Comparison of ENCODE assay signal across 16 cellular contexts in genomic region chr9:74772126-74772525, GRCh38.
A peak's percentile ranks its signal among the peaks of the same experiment; 100 is the strongest.
DNase-seq lines count a peak whose midpoint lies in the region; ATAC-seq, FAIRE-seq and TF ChIP-seq lines count a peak whose summit lies in the region.
"Had no signal": no experiment of that assay in that cellular context is flagged by ENCODE, and none has a peak within 500 bp of the region (broad histone marks: within the 10 kb centered on the region; RNA-seq: fewer than 3 reads in every experiment).

No MANE protein-coding gene starts in this region.

- no peaks in the 10 kb centered on the region for H3K9me3 ChIP-seq in left lung
- H3K9me3 ChIP-seq in small intestine (ENCODE audit: control insufficient read depth, low read depth): no peaks in the 10 kb centered on the region
- H3K9me3 ChIP-seq: lower lobe of right lung had no signal

- no peaks in the 10 kb centered on the region for H3K4me1 ChIP-seq in left lung
- no peaks in the 10 kb centered on the region for H3K4me1 ChIP-seq in small intestine (ENCODE audit: control insufficient read depth in 2 of 2, insufficient read depth in 1 of 2, low read depth in 1 of 2, low read length in 1 of 2)
- H3K4me1 ChIP-seq: lower lobe of right lung had no signal

- no peak overlapping the region for H3K27ac ChIP-seq in left lung
- H3K27ac ChIP-seq in small intestine (ENCODE audit: low read depth in 1 of 2, low read length in 1 of 2): no peak overlapping the region
- H3K27ac ChIP-seq: lower lobe of right lung had no signal

- in situ Hi-C loops in GM13976 (cut with MboI; ENCODE audit: low sequenced_read_pairs, unreplicated experiment): loop anchor here (5.0 kb wide), 2 partner anchors 230 to 305 kb away; no protein-coding TSS in a partner anchor

- intact Hi-C loops in left lung (cut with DNase I): loop anchor here in 1 of 2 donors (5.0 kb wide), 1 partner anchor 230 kb away; no protein-coding TSS in a partner anchor

- 71 to 85% (median 74%) methylated on average over 4 of the region's 4 CpGs for WGBS in small intestine, 3 donors

- no peak for FAIRE-seq in small intestine (lab: Jason Lieb, UNC)

- no peak overlapping the region for H3K4me3 ChIP-seq in left lung
- no peak overlapping the region for H3K4me3 ChIP-seq in small intestine (ENCODE audit: low read depth in 1 of 2, low read length in 2 of 2)
- H3K4me3 ChIP-seq: lower lobe of right lung had no signal

- peak; percentile 36 for DNase-seq in GM13976 (ENCODE audit: low spot score)
- no peak for DNase-seq in left lung
- DNase-seq in small intestine: no peak
- no peak for DNase-seq in HCEC 1CT
- no peak for DNase-seq in globus pallidus (ENCODE audit: low spot score)
- DNase-seq: activated naive CD4-positive, alpha-beta T cell treated with Interleukin-2 at 50 U/mL for 16 hours; DMS 273 treated with DMSO at 0.1 percent for 48 hours; effector CD4-positive, alpha-beta T cell; lower lobe of right lung; NCI-H2171 treated with DMSO at 0.1 percent for 48 hours; NK-92 treated with Interleukin-12 subunit alpha and Interleukin-12 subunit beta, amount 100 ng/mL, for 24 hours; Right ventricle myocardium superior; stimulated activated CD8-positive, alpha-beta memory T cell treated with anti-CD3 and anti-CD28 coated beads, Interleukin-4, amount 100 ng/mL, for 48 hours had no signal

- no peak for TF ChIP-seq CTCF in GM13976 (IDR thresholded peaks at IDR 0.05; ENCODE audit: borderline replicate concordance, control extremely low read depth, extremely low read depth, insufficient read depth, missing control alignments)
- no peak for TF ChIP-seq CTCF in left lung (IDR thresholded peaks at IDR 0.05)

- peak; percentile 72 for ATAC-seq in GM18870 (IDR thresholded peaks at IDR 0.05; ENCODE audit: unreplicated experiment)
- peak; percentile 55 for ATAC-seq in HG02623 (IDR thresholded peaks at IDR 0.05; ENCODE audit: unreplicated experiment)
- ATAC-seq in HG03457 (IDR thresholded peaks at IDR 0.05; ENCODE audit: unreplicated experiment): peak; percentile 47
- no peak for ATAC-seq in left lung
- ATAC-seq: lower lobe of right lung had no signal

- H3K27me3 ChIP-seq in left lung: no peaks in the 10 kb centered on the region
- H3K27me3 ChIP-seq in small intestine (ENCODE audit: control insufficient read depth in 2 of 2, insufficient read depth in 2 of 2, low read length in 2 of 2): no peaks in the 10 kb centered on the region

- H3K36me3 ChIP-seq in left lung (no peaks in the 10 kb centered on the region), small intestine (ENCODE audit: control insufficient read depth in 2 of 2, insufficient read depth in 2 of 2, low read length in 2 of 2) (peaks cover 0 to 1% of the 10 kb centered on the region in 2 donors)
- H3K36me3 ChIP-seq: lower lobe of right lung had no signal
